8 cellular contexts compared by ENCODE assay signal in genomic region chr2:48471048-48471474, GRCh38. TPM values are rescaled to one million over a fixed set of nuclear protein-coding genes. Genes with fewer than 3 reads are reported as not detected.
A peak's percentile ranks its signal among the peaks of the same experiment; 100 is the strongest.
DNase-seq lines count a peak whose midpoint lies in the region; ATAC-seq and TF ChIP-seq lines count a peak whose summit lies in the region.

No MANE protein-coding gene starts in this region.

- intact Hi-C loops in spleen (cut with DNase I; ENCODE audit: low total_unique reads): no loop called here

- peak overlapping the region; percentile 10 for H3K9ac ChIP-seq in adipocyte (ENCODE audit: low read length)

- DNase-seq in HT1080 (ENCODE audit: low read depth): peak; percentile 58
- peak; percentile 90 for DNase-seq in adipocyte (ENCODE audit: low read depth)
- peak; percentile 30 for DNase-seq in iPS DF 19.7 (ENCODE audit: low read depth, low spot score)
- no peak for DNase-seq in spleen
- no peak for DNase-seq in effector CD4-positive, alpha-beta T cell

- H3K4me3 ChIP-seq in adipocyte (ENCODE audit: low read length) (no peak overlapping the region), spleen (no peak overlapping the region)

- TF ChIP-seq POLR2A in spleen (IDR thresholded peaks at IDR 0.05): no peak

- H3K27ac ChIP-seq in 22Rv1 (no peak overlapping the region), spleen (no peak overlapping the region)

- 76 to 92% (median 84%) methylated on average over 4 of the region's 4 CpGs for WGBS in spleen, 5 donors

- H3K27me3 ChIP-seq in adipocyte (replicated peaks; ENCODE audit: control insufficient read depth, insufficient read depth, low read length) (no peaks in the 10 kb centered on the region), spleen (replicated peaks in 1 of 7) (no peaks in the 10 kb centered on the region)

- H3K4me1 ChIP-seq in adipocyte (ENCODE audit: control insufficient read depth, insufficient read depth, low read length) (peaks cover 15% of the 10 kb centered on the region), spleen (no peaks in the 10 kb centered on the region)

- ATAC-seq in GM21515 (IDR thresholded peaks at IDR 0.05; ENCODE audit: unreplicated experiment): no peak
- no peak for ATAC-seq in HG03135 (IDR thresholded peaks at IDR 0.05; ENCODE audit: unreplicated experiment)

- TF ChIP-seq CTCF in 22Rv1 (IDR thresholded peaks at IDR 0.05) (peak; percentile 40), spleen (IDR thresholded peaks at IDR 0.05 in 8 of 11, conservative IDR thresholded peaks at IDR 0.05 in 3 of 11) (peak in 7 of 11 experiments; percentile 9 to 43 (median 29))

- no peaks in the 10 kb centered on the region for H3K9me3 ChIP-seq in adipocyte (ENCODE audit: control insufficient read depth, low read length)
- no peaks in the 10 kb centered on the region for H3K9me3 ChIP-seq in spleen

- H3K36me3 ChIP-seq in adipocyte (ENCODE audit: control insufficient read depth, insufficient read depth, low read length, severe bottlenecking): peaks cover 29% of the 10 kb centered on the region
- peaks cover 0 to 92% (median 45%) of the 10 kb centered on the region in 6 donors for H3K36me3 ChIP-seq in spleen

RNA-seq across cellular contexts. Expression of gene PPP1R21, which starts 30.5 kb away (rescaled TPM):
- total RNA-seq in HT1080 (2014; rRNA removed; shearing (Covaris generic)): 10.3 and 15.2 TPM in 2 replicates
- 14.1 and 14.3 TPM in 2 replicates for polyA plus RNA-seq in HT1080 (2015; cell fraction: cytosol; rRNA removed)
- polyA plus RNA-seq in HT1080 (2015; cell fraction: nucleus; rRNA removed): 20.0 and 21.5 TPM in 2 replicates
- 10 to 100 TPM; 34.5 to 82.2 (median 47.9) TPM for total RNA-seq in spleen
- 10 to 100 TPM; 36.3 to 46.6 (median 40.8) TPM for polyA plus RNA-seq in spleen

RNA-seq across cellular contexts. Expression of gene STON1, which starts 58.9 kb away (rescaled TPM):
- total RNA-seq in HT1080 (2014; rRNA removed; shearing (Covaris generic)): 0.07 and 0.79 TPM in 2 replicates
- 1.7 and 2.0 TPM in 2 replicates for polyA plus RNA-seq in HT1080 (2015; cell fraction: cytosol; rRNA removed)
- polyA plus RNA-seq in HT1080 (2015; cell fraction: nucleus; rRNA removed): 3.5 and 4.6 TPM in 2 replicates
- total RNA-seq in spleen: 10 to 100 TPM; 15.8 to 31.0 (median 25.2) TPM
- polyA plus RNA-seq in spleen: 1 to 10 TPM; 2.1 to 4.0 (median 3.4) TPM

Comparison
In these comparisons a context has a peak if more than half of its experiments do, and no peak if none do; other contexts are left out.
1. DNase-seq: peak in HT1080 (single experiment), adipocyte (single experiment) and iPS DF 19.7 (single experiment); none in spleen (single experiment) and effector CD4-positive, alpha-beta T cell (single experiment).